Comparison of ENCODE assay signal across 12 cellular contexts in the genomic region with DNA sequence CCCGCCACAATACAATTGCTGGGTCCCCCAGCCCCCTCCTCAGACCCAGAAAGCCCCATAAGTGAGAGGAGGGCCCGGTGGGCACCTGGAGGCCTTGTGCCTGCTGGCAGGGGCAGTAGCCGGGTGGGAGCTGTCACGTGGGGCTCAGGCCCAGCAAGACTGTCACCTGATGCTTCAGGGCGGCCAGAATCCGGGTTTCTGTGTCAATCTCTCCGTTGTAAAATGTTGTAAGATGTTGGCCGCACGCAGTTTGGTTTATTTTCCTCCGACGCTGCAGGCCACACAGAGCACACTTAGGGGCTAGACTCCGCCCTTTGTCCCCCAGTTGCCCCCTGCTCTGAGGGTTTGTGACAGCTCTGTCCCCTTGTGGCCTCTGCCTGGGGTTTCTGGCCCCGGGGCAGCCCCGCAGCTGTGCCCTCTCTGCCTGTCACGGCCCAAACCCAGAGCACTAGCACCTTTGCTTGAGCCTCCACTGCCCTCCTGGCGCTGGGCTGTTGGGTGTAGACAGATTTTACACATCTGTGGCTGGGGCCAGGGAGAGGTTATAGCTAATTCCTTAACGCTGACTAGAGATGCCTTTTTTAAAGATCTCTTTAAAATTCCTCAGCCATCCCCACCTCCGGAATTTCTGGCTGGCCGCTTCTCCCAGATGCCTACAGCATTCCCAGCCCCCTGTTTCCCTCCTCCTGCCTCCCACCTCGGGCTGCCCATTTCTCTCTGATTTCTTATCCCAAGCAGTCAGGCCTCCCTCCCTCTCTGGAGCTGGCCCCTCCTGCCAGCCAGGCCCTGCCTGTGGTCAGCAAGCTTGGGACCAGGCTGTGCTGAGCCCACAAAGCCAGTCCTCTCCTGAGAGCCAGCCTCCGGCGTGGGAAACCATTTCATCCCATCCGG. TPM values are rescaled to one million over a fixed set of nuclear protein-coding genes. Genes with fewer than 3 reads are reported as not detected.
DNase-seq lines count a peak whose midpoint lies in the region; ATAC-seq and TF ChIP-seq lines count a peak whose summit lies in the region.
"Had no signal": no experiment of that assay in that cellular context is flagged by ENCODE, and none has a peak within 500 bp of the region (broad histone marks: within the 10 kb centered on the region; RNA-seq: fewer than 3 reads in every experiment).

No MANE protein-coding gene starts in this region.

- ATAC-seq in HG03045 (IDR thresholded peaks at IDR 0.05; ENCODE audit: unreplicated experiment) = no peak
- ATAC-seq: CD8-positive, alpha-beta T cell had no signal

- no peaks in the 10 kb centered on the region for H3K27me3 Mint-ChIP-seq in activated naive CD8-positive, alpha-beta T cell treated with anti-CD3 and anti-CD28 coated beads for 36 hours

- peak overlapping the region in 2 of 4 donors; percentile 24 to 45 for H3K27ac ChIP-seq in Peyer's patch

- DNase-seq in AG09309 (ENCODE audit: low read depth) (peak; percentile 96), LHCN-M2 (ENCODE audit: low read depth) (peak; percentile 59), fibroblast of gingiva (ENCODE audit: low read depth) (peak; percentile 51), Peyer's patch (no peak), OCI-M2 (lab: John Stamatoyannopoulos, UW; ENCODE audit: unreplicated experiment) (no peak)
- no peak for DNase-seq in activated naive CD8-positive, alpha-beta T cell treated with anti-CD3 and anti-CD28 coated beads for 36 hours
- DNase-seq: activated naive CD4-positive, alpha-beta T cell treated with anti-CD3 and anti-CD28 coated beads for 36 hours; hypothalamus; NCI-H2171 treated with DMSO at 0.1 percent for 48 hours had no signal

- peaks cover 19% of the 10 kb centered on the region for H3K4me1 Mint-ChIP-seq in activated naive CD8-positive, alpha-beta T cell treated with anti-CD3 and anti-CD28 coated beads for 36 hours

- H3K27me3 ChIP-seq in neuron (ENCODE audit: insufficient read depth, low read length) (peaks cover 26% of the 10 kb centered on the region), Peyer's patch (no peaks in the 10 kb centered on the region)

- H3K4me1 ChIP-seq in neuron (ENCODE audit: insufficient read depth, low read length) (peaks cover 31% of the 10 kb centered on the region), Peyer's patch (peaks cover 0 to 24% (median 8%) of the 10 kb centered on the region in 4 donors)

- no peaks in the 10 kb centered on the region for H3K9me3 Mint-ChIP-seq in activated naive CD8-positive, alpha-beta T cell treated with anti-CD3 and anti-CD28 coated beads for 36 hours
- H3K9me3 Mint-ChIP-seq: activated naive CD4-positive, alpha-beta T cell treated with anti-CD3 and anti-CD28 coated beads for 36 hours; CD8-positive, alpha-beta T cell had no signal

- no peaks in the 10 kb centered on the region for H3K36me3 ChIP-seq in neuron (ENCODE audit: insufficient read depth, low read length)
- no peaks in the 10 kb centered on the region for H3K36me3 ChIP-seq in Peyer's patch

- TF ChIP-seq POLR2A in Peyer's patch (IDR thresholded peaks at IDR 0.05) = no peak

- H2AFZ ChIP-seq in neuron (ENCODE audit: low read depth, low read length) = peak overlapping the region; percentile 5

- no peaks in the 10 kb centered on the region for H3K9me3 ChIP-seq in neuron (ENCODE audit: low read length)
- H3K9me3 ChIP-seq in Peyer's patch = no peaks in the 10 kb centered on the region

- no peak overlapping the region for H3K4me3 ChIP-seq in AG09309 (ENCODE audit: control insufficient read depth, low read depth, low read length)
- no peak overlapping the region for H3K4me3 ChIP-seq in neuron (ENCODE audit: low read length)
- H3K4me3 ChIP-seq in Peyer's patch = no peak overlapping the region

- H3K27ac Mint-ChIP-seq in activated naive CD8-positive, alpha-beta T cell treated with anti-CD3 and anti-CD28 coated beads for 36 hours = no peak overlapping the region
- H3K27ac Mint-ChIP-seq: activated naive CD4-positive, alpha-beta T cell treated with anti-CD3 and anti-CD28 coated beads for 36 hours; CD8-positive, alpha-beta T cell had no signal

- no peaks in the 10 kb centered on the region for H3K36me3 Mint-ChIP-seq in activated naive CD8-positive, alpha-beta T cell treated with anti-CD3 and anti-CD28 coated beads for 36 hours

- TF ChIP-seq CTCF in AG09309 (IDR thresholded peaks at IDR 0.05; ENCODE audit: control insufficient read depth, insufficient read depth, low read depth, low read length, missing control alignments) = no peak
- no peak for TF ChIP-seq CTCF in Peyer's patch (IDR thresholded peaks at IDR 0.05)

- H3K4me3 Mint-ChIP-seq in activated naive CD8-positive, alpha-beta T cell treated with anti-CD3 and anti-CD28 coated beads for 36 hours = no peak overlapping the region
- H3K4me3 Mint-ChIP-seq: activated naive CD4-positive, alpha-beta T cell treated with anti-CD3 and anti-CD28 coated beads for 36 hours; CD8-positive, alpha-beta T cell had no signal

RNA-seq across cellular contexts. Expression of a gene that starts 3.2 kb away (rescaled TPM):
- total RNA-seq in LHCN-M2 (2014; rRNA removed) = 9.4 and 10.5 TPM in 2 replicates
- 13.4 TPM for polyA plus RNA-seq in LHCN-M2 (2012)
- 10 to 100 TPM; 22.3 to 24.6 TPM for total RNA-seq in activated naive CD8-positive, alpha-beta T cell treated with anti-CD3 and anti-CD28 coated beads for 36 hours
- total RNA-seq in Peyer's patch = 10 to 100 TPM; 20.6 to 84.3 (median 51.0) TPM

RNA-seq across cellular contexts. Expression of a gene that starts 53.6 kb away (rescaled TPM):
- not detected in 2 replicates for total RNA-seq in LHCN-M2 (2014; rRNA removed)
- not detected for polyA plus RNA-seq in LHCN-M2 (2012)
- 1 to 10 TPM; 3.2 TPM for total RNA-seq in activated naive CD8-positive, alpha-beta T cell treated with anti-CD3 and anti-CD28 coated beads for 36 hours
- 10 to 100 TPM; 14.9 to 38.8 (median 18.3) TPM for total RNA-seq in Peyer's patch

Comparison
In these comparisons a context has a peak if more than half of its experiments do, and no peak if none do; other contexts are left out.
1. DNase-seq: peak in AG09309 (single experiment), LHCN-M2 (single experiment) and fibroblast of gingiva (single experiment); none in activated naive CD8-positive, alpha-beta T cell treated with anti-CD3 and anti-CD28 coated beads for 36 hours (single experiment), Peyer's patch (0 of 3) and OCI-M2 (single experiment).